In genomic region chr4:10625130-10625529, GRCh38 we compare ENCODE assay signal across 16 cellular contexts. TPM values are rescaled to one million over a fixed set of nuclear protein-coding genes. Genes with fewer than 3 reads are reported as not detected.
DNase-seq lines count a peak whose midpoint lies in the region; ATAC-seq and TF ChIP-seq lines count a peak whose summit lies in the region.
"Had no signal": no experiment of that assay in that cellular context is flagged by ENCODE, and none has a peak within 500 bp of the region (broad histone marks: within the 10 kb centered on the region; RNA-seq: fewer than 3 reads in every experiment).

No MANE protein-coding gene starts in this region.

- no peak for ATAC-seq in memory B cell (ENCODE audit: low read depth)

- H3K27me3 Mint-ChIP-seq in memory B cell (no peaks in the 10 kb centered on the region), HFFc6 (ENCODE audit: insufficient read depth) (peaks cover 28% of the 10 kb centered on the region)

- H3K27ac ChIP-seq in left ventricle myocardium inferior (replicated peaks) = no peak overlapping the region
- H3K27ac ChIP-seq: GM23248, Peyer's patch had no signal

- H3K4me3 ChIP-seq in left ventricle myocardium inferior = no peak overlapping the region
- H3K4me3 ChIP-seq: GM23248, Peyer's patch had no signal

- H3K4me1 ChIP-seq in left ventricle myocardium inferior = no peaks in the 10 kb centered on the region
- H3K4me1 ChIP-seq: Peyer's patch had no signal

- H3K27ac Mint-ChIP-seq in memory B cell = peak overlapping the region; percentile 4
- H3K27ac Mint-ChIP-seq in HFFc6 = no peak overlapping the region
- H3K27ac Mint-ChIP-seq: activated naive CD4-positive, alpha-beta T cell treated with anti-CD3 and anti-CD28 coated beads, Interleukin-2, amount 50 U/mL, for 24 hours had no signal

- H3K9me3 Mint-ChIP-seq in memory B cell = no peaks in the 10 kb centered on the region
- H3K9me3 Mint-ChIP-seq in HFFc6 = no peaks in the 10 kb centered on the region
- H3K9me3 Mint-ChIP-seq: activated naive CD4-positive, alpha-beta T cell treated with anti-CD3 and anti-CD28 coated beads, Interleukin-2, amount 50 U/mL, for 24 hours had no signal

- no peaks in the 10 kb centered on the region for H3K36me3 ChIP-seq in left ventricle myocardium inferior
- H3K36me3 ChIP-seq: Peyer's patch had no signal

- peaks cover 45% of the 10 kb centered on the region for H3K27me3 ChIP-seq in left ventricle myocardium inferior (ENCODE audit: low read depth)
- H3K27me3 ChIP-seq: Peyer's patch had no signal

- peaks cover 10% of the 10 kb centered on the region for H3K4me1 Mint-ChIP-seq in memory B cell
- H3K4me1 Mint-ChIP-seq in HFFc6 (ENCODE audit: low read depth) = peaks cover 11% of the 10 kb centered on the region
- H3K4me1 Mint-ChIP-seq: activated naive CD4-positive, alpha-beta T cell treated with anti-CD3 and anti-CD28 coated beads, Interleukin-2, amount 50 U/mL, for 24 hours had no signal

- no peaks in the 10 kb centered on the region for H3K9me3 ChIP-seq in left ventricle myocardium inferior (replicated peaks)
- H3K9me3 ChIP-seq: Peyer's patch had no signal

- intact Hi-C loops in left ventricle myocardium inferior (cut with micrococcal nuclease) = no loop called here

- DNase-seq in DMS153 treated with DMSO at 0.1 percent for 48 hours (lab: John Stamatoyannopoulos, UW; ENCODE audit: unreplicated experiment) (peak; percentile 62), NCI-H1694 (lab: John Stamatoyannopoulos, UW) (peak; percentile 36), NCI-H748 treated with DMSO at 0.1 percent for 48 hours (lab: John Stamatoyannopoulos, UW) (peak; percentile 91), memory B cell (ENCODE audit: low spot score in 2 of 2) (no peak), HFFc6 (no peak), left ventricle myocardium inferior (no peak), LoVo (ENCODE audit: low spot score) (no peak), GM20000 (ENCODE audit: low spot score) (no peak)
- DNase-seq: activated T-cell treated with anti-CD3 and anti-CD28 coated beads, Interleukin-2, amount 50 U/mL, for 1 hour; DMS79 treated with DMSO at 0.1 percent for 48 hours; GM23248; hypothalamus; Peyer's patch had no signal

- no peaks in the 10 kb centered on the region for H3K36me3 Mint-ChIP-seq in memory B cell
- no peaks in the 10 kb centered on the region for H3K36me3 Mint-ChIP-seq in HFFc6 (ENCODE audit: low read depth)
- H3K36me3 Mint-ChIP-seq: activated naive CD4-positive, alpha-beta T cell treated with anti-CD3 and anti-CD28 coated beads, Interleukin-2, amount 50 U/mL, for 24 hours had no signal

- TF ChIP-seq CTCF in HFFc6 (IDR thresholded peaks at IDR 0.05) (no peak), left ventricle myocardium inferior (IDR thresholded peaks at IDR 0.05; ENCODE audit: borderline replicate concordance) (no peak), GM20000 (IDR thresholded peaks at IDR 0.05; ENCODE audit: extremely low read depth, missing control alignments) (no peak)

- H3K4me3 Mint-ChIP-seq in memory B cell (no peak overlapping the region), HFFc6 (no peak overlapping the region)
- H3K4me3 Mint-ChIP-seq: activated naive CD4-positive, alpha-beta T cell treated with anti-CD3 and anti-CD28 coated beads, Interleukin-2, amount 50 U/mL, for 24 hours had no signal

RNA-seq across cellular contexts. Expression of gene CLNK, which starts 59.4 kb away (rescaled TPM):
- not detected for total RNA-seq in HFFc6 (2021; fragmentation: NEBNext Ultra II Directional; extraction: Animal tissue kit (Norgen Biotek cat#: 25700))
- not detected for total RNA-seq in left ventricle myocardium inferior
- total RNA-seq: cardiac septum, GM23248, NCI-H460 had no signal

Comparison
In these comparisons a context has a peak if more than half of its experiments do, and no peak if none do; other contexts are left out.
1. DNase-seq: peak in DMS153 treated with DMSO at 0.1 percent for 48 hours (single experiment), NCI-H1694 (single experiment) and NCI-H748 treated with DMSO at 0.1 percent for 48 hours (single experiment); none in memory B cell (0 of 2), HFFc6 (single experiment), left ventricle myocardium inferior (single experiment), LoVo (single experiment) and GM20000 (single experiment).